In the genomic region with DNA sequence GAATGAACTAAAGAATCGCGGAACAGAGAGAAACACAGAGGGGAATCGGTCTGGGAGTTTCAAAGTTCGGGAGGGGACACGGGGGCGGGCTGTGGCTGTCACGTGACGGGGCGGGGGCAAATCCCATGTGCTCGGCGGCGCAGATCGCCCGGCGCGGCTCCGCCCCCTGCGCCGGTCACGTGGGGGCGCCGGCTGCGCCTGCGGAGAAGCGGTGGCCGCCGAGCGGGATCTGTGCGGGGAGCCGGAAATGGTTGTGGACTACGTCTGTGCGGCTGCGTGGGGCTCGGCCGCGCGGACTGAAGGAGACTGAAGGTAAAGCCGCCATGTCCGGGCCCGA, we compare ENCODE assay signal across 8 cellular contexts. TPM values are rescaled to one million over a fixed set of nuclear protein-coding genes. Genes with fewer than 3 reads are reported as not detected.
DNase-seq lines count a peak whose midpoint lies in the region; FAIRE-seq and TF ChIP-seq lines count a peak whose summit lies in the region.

A gene with protein sequence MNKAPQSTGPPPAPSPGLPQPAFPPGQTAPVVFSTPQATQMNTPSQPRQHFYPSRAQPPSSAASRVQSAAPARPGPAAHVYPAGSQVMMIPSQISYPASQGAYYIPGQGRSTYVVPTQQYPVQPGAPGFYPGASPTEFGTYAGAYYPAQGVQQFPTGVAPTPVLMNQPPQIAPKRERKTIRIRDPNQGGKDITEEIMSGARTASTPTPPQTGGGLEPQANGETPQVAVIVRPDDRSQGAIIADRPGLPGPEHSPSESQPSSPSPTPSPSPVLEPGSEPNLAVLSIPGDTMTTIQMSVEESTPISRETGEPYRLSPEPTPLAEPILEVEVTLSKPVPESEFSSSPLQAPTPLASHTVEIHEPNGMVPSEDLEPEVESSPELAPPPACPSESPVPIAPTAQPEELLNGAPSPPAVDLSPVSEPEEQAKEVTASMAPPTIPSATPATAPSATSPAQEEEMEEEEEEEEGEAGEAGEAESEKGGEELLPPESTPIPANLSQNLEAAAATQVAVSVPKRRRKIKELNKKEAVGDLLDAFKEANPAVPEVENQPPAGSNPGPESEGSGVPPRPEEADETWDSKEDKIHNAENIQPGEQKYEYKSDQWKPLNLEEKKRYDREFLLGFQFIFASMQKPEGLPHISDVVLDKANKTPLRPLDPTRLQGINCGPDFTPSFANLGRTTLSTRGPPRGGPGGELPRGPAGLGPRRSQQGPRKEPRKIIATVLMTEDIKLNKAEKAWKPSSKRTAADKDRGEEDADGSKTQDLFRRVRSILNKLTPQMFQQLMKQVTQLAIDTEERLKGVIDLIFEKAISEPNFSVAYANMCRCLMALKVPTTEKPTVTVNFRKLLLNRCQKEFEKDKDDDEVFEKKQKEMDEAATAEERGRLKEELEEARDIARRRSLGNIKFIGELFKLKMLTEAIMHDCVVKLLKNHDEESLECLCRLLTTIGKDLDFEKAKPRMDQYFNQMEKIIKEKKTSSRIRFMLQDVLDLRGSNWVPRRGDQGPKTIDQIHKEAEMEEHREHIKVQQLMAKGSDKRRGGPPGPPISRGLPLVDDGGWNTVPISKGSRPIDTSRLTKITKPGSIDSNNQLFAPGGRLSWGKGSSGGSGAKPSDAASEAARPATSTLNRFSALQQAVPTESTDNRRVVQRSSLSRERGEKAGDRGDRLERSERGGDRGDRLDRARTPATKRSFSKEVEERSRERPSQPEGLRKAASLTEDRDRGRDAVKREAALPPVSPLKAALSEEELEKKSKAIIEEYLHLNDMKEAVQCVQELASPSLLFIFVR (N-terminal part only) (plus strand): TSS at position 244 of the 337 bp plus-strand sequence. CDS start 1,191 bp downstream, outside the sequence.

- H3K4me3 ChIP-seq in neutrophil (ENCODE audit: low read depth in 1 of 2, low read length in 1 of 2), result peak within 1 kb of the TSS; percentile 63 to 82

- no peak for FAIRE-seq in frontal cortex (lab: Jason Lieb, UNC)

- POLR2A ChIA-PET in HEK293T (lab: Yijun Ruan, JAX), result no interaction called here

- H3K4me1 ChIP-seq in neutrophil (ENCODE audit: control insufficient read depth in 1 of 2, insufficient read depth in 1 of 2, low read depth in 1 of 2, low read length in 1 of 2), result peaks cover 23 to 24% of the 10 kb centered on the region in 2 experiments

- in situ Hi-C loops in SK-MEL-5 (cut with HindIII; ENCODE audit: low pct_unique_long_range_greater_than_20kb, low sequenced_read_pairs), result no loop called here

- no peaks in the 10 kb centered on the region for H3K9me3 ChIP-seq in neutrophil

- H3K27ac ChIP-seq in neutrophil (peak within 1 kb of the TSS; percentile 92), substantia nigra (ENCODE audit: low read depth, low read length, poor library complexity, severe bottlenecking) (peak within 1 kb of the TSS; percentile 88)

- peaks cover 6% of the 10 kb centered on the region for H3K36me3 ChIP-seq in neutrophil

- CTCF ChIA-PET in HEK293T (lab: Yijun Ruan, JAX), result no interaction called here

- H3K27me3 ChIP-seq in neutrophil, result no peaks in the 10 kb centered on the region

- DNase-seq in GF-D8 (lab: John Stamatoyannopoulos, UW), result peak; percentile 81
- peak; percentile 93 for DNase-seq in HEK293T (ENCODE audit: extremely low spot score)
- peak; percentile 88 for DNase-seq in MV-4-11 (lab: John Stamatoyannopoulos, UW)
- peak; percentile 89 for DNase-seq in SK-MEL-5 (ENCODE audit: low read depth, low spot score)
- peak; percentile 92 for DNase-seq in activated naive CD4-positive, alpha-beta T cell treated with Interleukin-2 at 50 U/mL for 16 hours
- peak; percentile 97 to 99 for DNase-seq in frontal cortex (ENCODE audit: low spot score in 2 of 2)
- peak; percentile 55 to 96 (median 90) for DNase-seq in substantia nigra (lab: John Stamatoyannopoulos, UW)

- TF ChIP-seq CTCF in neutrophil (IDR thresholded peaks at IDR 0.05), result peak; percentile 41

TF ChIP-seq in HEK293T, 16 proteins besides CTCF, POLR2A, EP300 and RAD21:
- TF ChIP-seq L3MBTL2 (conservative IDR thresholded peaks at IDR 0.05) (no peak), ARNT (IDR thresholded peaks at IDR 0.05) (no peak), FOXM1 (IDR thresholded peaks at IDR 0.05; ENCODE audit: borderline replicate concordance) (no peak), NFRKB (IDR thresholded peaks at IDR 0.05) (no peak), SP1 (IDR thresholded peaks at IDR 0.05) (no peak), ZNF384 (IDR thresholded peaks at IDR 0.05) (no peak)
- TF ChIP-seq, protein P1, sequence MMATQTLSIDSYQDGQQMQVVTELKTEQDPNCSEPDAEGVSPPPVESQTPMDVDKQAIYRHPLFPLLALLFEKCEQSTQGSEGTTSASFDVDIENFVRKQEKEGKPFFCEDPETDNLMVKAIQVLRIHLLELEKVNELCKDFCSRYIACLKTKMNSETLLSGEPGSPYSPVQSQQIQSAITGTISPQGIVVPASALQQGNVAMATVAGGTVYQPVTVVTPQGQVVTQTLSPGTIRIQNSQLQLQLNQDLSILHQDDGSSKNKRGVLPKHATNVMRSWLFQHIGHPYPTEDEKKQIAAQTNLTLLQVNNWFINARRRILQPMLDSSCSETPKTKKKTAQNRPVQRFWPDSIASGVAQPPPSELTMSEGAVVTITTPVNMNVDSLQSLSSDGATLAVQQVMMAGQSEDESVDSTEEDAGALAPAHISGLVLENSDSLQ (IDR thresholded peaks at IDR 0.05), result no peak
TF ChIP-seq in HEK293T: peak in this region for 0.

RNA-seq across cellular contexts. Expression of the gene that starts here (rescaled TPM):
- 211 and 237 TPM in 2 replicates for total RNA-seq in SK-MEL-5 (2014; rRNA removed; shearing (Covaris generic))
- 342 and 460 TPM in 2 replicates for polyA plus RNA-seq in SK-MEL-5 (2015; cell fraction: cytosol; rRNA removed)
- 311 and 351 TPM in 2 replicates for polyA plus RNA-seq in SK-MEL-5 (2015; cell fraction: nucleus; rRNA removed)
- 88.0 TPM for total RNA-seq in frontal cortex

Comparison
In these comparisons a context has a peak if more than half of its experiments do, and no peak if none do; other contexts are left out.
1. Peak in every context shown above with its lines: DNase-seq, H3K4me3 ChIP-seq and H3K27ac ChIP-seq.